Comparison of ENCODE assay signal across 8 cellular contexts in genomic region chr3:48847053-48847585, GRCh38. TPM values are rescaled to one million over a fixed set of nuclear protein-coding genes. Genes with fewer than 3 reads are reported as not detected.
DNase-seq lines count a peak whose midpoint lies in the region; ATAC-seq and TF ChIP-seq lines count a peak whose summit lies in the region.

No MANE protein-coding gene starts in this region.

- H3K27ac Mint-ChIP-seq in natural killer cell treated with Interleukin-12 subunit alpha and Interleukin-12 subunit beta and Interleukin-15 and Interleukin-18, amount 100 ng/mL, for 72 hours = peak overlapping the region; percentile 86 to 95
- H3K27ac Mint-ChIP-seq in stimulated activated naive CD8-positive, alpha-beta T cell treated with anti-CD3 and anti-CD28 coated beads, Interleukin-15, Interleukin-2, amounts not matched to agents 100 ng/mL and 50 ng/mL, for 24 hours = peak overlapping the region; percentile 83

- H3K4me1 Mint-ChIP-seq in natural killer cell treated with Interleukin-12 subunit alpha and Interleukin-12 subunit beta and Interleukin-15 and Interleukin-18, amount 100 ng/mL, for 72 hours (ENCODE audit: low read depth in 2 of 2) = peaks cover 13 to 15% of the 10 kb centered on the region in 2 donors
- H3K4me1 Mint-ChIP-seq in stimulated activated naive CD8-positive, alpha-beta T cell treated with anti-CD3 and anti-CD28 coated beads, Interleukin-15, Interleukin-2, amounts not matched to agents 100 ng/mL and 50 ng/mL, for 24 hours (ENCODE audit: low read depth) = peaks cover 27% of the 10 kb centered on the region

- peak overlapping the region; percentile 56 for H3K9ac ChIP-seq in HUES64 (ENCODE audit: low read depth, low read length)

- H3K4me3 Mint-ChIP-seq in natural killer cell treated with Interleukin-12 subunit alpha and Interleukin-12 subunit beta and Interleukin-15 and Interleukin-18, amount 100 ng/mL, for 72 hours = peak overlapping the region; percentile 84
- peak overlapping the region; percentile 88 for H3K4me3 Mint-ChIP-seq in stimulated activated naive CD8-positive, alpha-beta T cell treated with anti-CD3 and anti-CD28 coated beads, Interleukin-15, Interleukin-2, amounts not matched to agents 100 ng/mL and 50 ng/mL, for 24 hours

- no peaks in the 10 kb centered on the region for H3K36me3 Mint-ChIP-seq in natural killer cell treated with Interleukin-12 subunit alpha and Interleukin-12 subunit beta and Interleukin-15 and Interleukin-18, amount 100 ng/mL, for 72 hours
- peaks cover 7% of the 10 kb centered on the region for H3K36me3 Mint-ChIP-seq in stimulated activated naive CD8-positive, alpha-beta T cell treated with anti-CD3 and anti-CD28 coated beads, Interleukin-15, Interleukin-2, amounts not matched to agents 100 ng/mL and 50 ng/mL, for 24 hours (ENCODE audit: low read depth)

- no peak for TF ChIP-seq CTCF in fibroblast of villous mesenchyme (IDR thresholded peaks at IDR 0.05; ENCODE audit: insufficient read depth, low read depth, low read length)

- H3K4me1 ChIP-seq in HUES64 (ENCODE audit: insufficient read depth, low read length) = peaks cover 15% of the 10 kb centered on the region

- H3K27ac ChIP-seq in HUES64 (ENCODE audit: low read depth, low read length) = peak overlapping the region; percentile 35; the same call in 1 of the 2 replicates

- ATAC-seq in GM21447 (IDR thresholded peaks at IDR 0.05; ENCODE audit: unreplicated experiment) = peak; percentile 41
- ATAC-seq in natural killer cell treated with Interleukin-12 subunit alpha and Interleukin-12 subunit beta and Interleukin-15 and Interleukin-18, amount 100 ng/mL, for 72 hours = peak; percentile 58 to 63

- H3K9me3 ChIP-seq in HUES64 (ENCODE audit: insufficient read depth, low read depth, low read length) = no peaks in the 10 kb centered on the region

- H3K36me3 ChIP-seq in HUES64 (ENCODE audit: insufficient read depth, low read length) = no peaks in the 10 kb centered on the region

- DNase-seq in COLO668 (lab: John Stamatoyannopoulos, UW; ENCODE audit: unreplicated experiment) (peak; percentile 66), RPMI7951 (ENCODE audit: low read depth) (peak; percentile 84), activated gamma-delta T cell treated with Interleukin-2 at 50 U/mL for 16 hours (peak; percentile 31), fibroblast of villous mesenchyme (ENCODE audit: low read depth) (peak; percentile 84)
- peak; percentile 64 for DNase-seq in natural killer cell treated with Interleukin-12 subunit alpha and Interleukin-12 subunit beta and Interleukin-15 and Interleukin-18, amount 100 ng/mL, for 72 hours (ENCODE audit: low spot score)

- no peaks in the 10 kb centered on the region for H3K27me3 Mint-ChIP-seq in natural killer cell treated with Interleukin-12 subunit alpha and Interleukin-12 subunit beta and Interleukin-15 and Interleukin-18, amount 100 ng/mL, for 72 hours
- H3K27me3 Mint-ChIP-seq in stimulated activated naive CD8-positive, alpha-beta T cell treated with anti-CD3 and anti-CD28 coated beads, Interleukin-15, Interleukin-2, amounts not matched to agents 100 ng/mL and 50 ng/mL, for 24 hours = no peaks in the 10 kb centered on the region

- peaks cover 9% of the 10 kb centered on the region for H3K27me3 ChIP-seq in HUES64 (ENCODE audit: insufficient read depth, low read length)

- under 1% methylated on average over 50 of the region's 50 CpGs for WGBS in HUES64

- H3K4me3 ChIP-seq in HUES64 (ENCODE audit: low read length) = peak overlapping the region; percentile 71
- H3K4me3 ChIP-seq in fibroblast of villous mesenchyme (ENCODE audit: low read depth, low read length) = peak overlapping the region; percentile 85

- no peaks in the 10 kb centered on the region for H3K9me3 Mint-ChIP-seq in natural killer cell treated with Interleukin-12 subunit alpha and Interleukin-12 subunit beta and Interleukin-15 and Interleukin-18, amount 100 ng/mL, for 72 hours
- no peaks in the 10 kb centered on the region for H3K9me3 Mint-ChIP-seq in stimulated activated naive CD8-positive, alpha-beta T cell treated with anti-CD3 and anti-CD28 coated beads, Interleukin-15, Interleukin-2, amounts not matched to agents 100 ng/mL and 50 ng/mL, for 24 hours

RNA-seq across cellular contexts. Expression of gene PRKAR2A, which starts 0.6 kb away (rescaled TPM):
- 15.3 TPM for polyA plus RNA-seq in HUES64 (2013, experiment 1 of 2)
- 16.7 TPM for polyA plus RNA-seq in HUES64 (2013, experiment 2 of 2)
- total RNA-seq in RPMI7951 (2014; rRNA removed; shearing (Covaris generic)) = 35.8 and 38.7 TPM in 2 replicates
- 47.0 and 47.9 TPM in 2 replicates for total RNA-seq in fibroblast of villous mesenchyme
- total RNA-seq in natural killer cell treated with Interleukin-12 subunit alpha and Interleukin-12 subunit beta and Interleukin-15 and Interleukin-18, amount 100 ng/mL, for 72 hours = 10 to 100 TPM; 46.0 to 46.4 TPM

RNA-seq across cellular contexts. Expression of gene SLC25A20, which starts 51.6 kb away (rescaled TPM):
- 5.7 TPM for polyA plus RNA-seq in HUES64 (2013, experiment 1 of 2)
- 4.2 TPM for polyA plus RNA-seq in HUES64 (2013, experiment 2 of 2)
- total RNA-seq in RPMI7951 (2014; rRNA removed; shearing (Covaris generic)) = 19.4 and 25.6 TPM in 2 replicates
- total RNA-seq in fibroblast of villous mesenchyme = 14.5 and 20.7 TPM in 2 replicates
- total RNA-seq in natural killer cell treated with Interleukin-12 subunit alpha and Interleukin-12 subunit beta and Interleukin-15 and Interleukin-18, amount 100 ng/mL, for 72 hours = 10 to 100 TPM; 27.8 to 32.5 TPM

Comparison
In these comparisons a context has a peak if more than half of its experiments do, and no peak if none do; other contexts are left out.
1. Peak in every context shown above with its lines: DNase-seq, ATAC-seq, H3K4me3 ChIP-seq and H3K27ac ChIP-seq.
2. DNase-seq: peak in every context shown above with its lines; median percentile 84 in RPMI7951; 84 in fibroblast of villous mesenchyme; 66 in COLO668; 64 in natural killer cell treated with Interleukin-12 subunit alpha and Interleukin-12 subunit beta and Interleukin-15 and Interleukin-18, amount 100 ng/mL, for 72 hours; 31 in activated gamma-delta T cell treated with Interleukin-2 at 50 U/mL for 16 hours.